ENCODE assay signal across 19 cellular contexts in genomic region chr10:4370376-4370775, GRCh38.
"Had no signal": no experiment of that assay in that cellular context is flagged by ENCODE, and none has a peak within 500 bp of the region (broad histone marks: within the 10 kb centered on the region; RNA-seq: fewer than 3 reads in every experiment).

No MANE protein-coding gene starts in this region.

- H3K4me1 Mint-ChIP-seq: activated CD4-positive, alpha-beta T cell treated with anti-CD3 and anti-CD28 coated beads, Interleukin-2, amount 10 ng/mL, durations not matched to agents 24 days and 14 days; memory B cell had no signal

- H3K36me3 ChIP-seq: neutrophil had no signal

- H3K9me3 Mint-ChIP-seq: activated naive CD4-positive, alpha-beta T cell treated with anti-CD3 and anti-CD28 coated beads for 36 hours; activated T-cell treated with anti-CD3 and anti-CD28 coated beads, Interleukin-2, amount 50 U/mL, for 4 hours; T-helper 1 cell treated with Interleukin-12 subunit alpha and Interleukin-12 subunit beta and Interleukin-4 antibody, amounts not matched to agents 30 μg/mL and 1 μg/mL, for 36 hours had no signal

- H3K27me3 Mint-ChIP-seq: memory B cell, naive B cell had no signal

- H3K9me3 ChIP-seq: mucosa of descending colon, neutrophil had no signal

- H2AFZ ChIP-seq: parathyroid adenoma had no signal

- H3K27ac ChIP-seq: neutrophil, parathyroid adenoma had no signal

- DNase-seq: activated CD4-positive, alpha-beta T cell treated with anti-CD3 and anti-CD28 coated beads, Interleukin-2, amount 10 ng/mL, durations not matched to agents 24 days and 14 days; activated CD8-positive, alpha-beta T cell treated with anti-CD3 and anti-CD28 coated beads, Interleukin-2, amount 10 ng/mL, durations not matched to agents 7 days and 5 days; activated naive CD4-positive, alpha-beta T cell treated with anti-CD3 and anti-CD28 coated beads for 36 hours; activated T-cell treated with anti-CD3 and anti-CD28 coated beads, Interleukin-2, amount 50 U/mL, for 4 hours; anterior cingulate cortex; dermis blood vessel endothelial cell; effector memory CD4-positive, alpha-beta T cell; foreskin melanocyte; head of caudate nucleus; mucosa of descending colon; naive B cell; stimulated activated CD4-positive, alpha-beta T cell treated with anti-CD3 and anti-CD28 coated beads, Interleukin-12 subunit alpha, Interleukin-12 subunit beta, amount 100 ng/mL, for 4 hours; stimulated activated CD4-positive, alpha-beta T cell treated with anti-CD3 and anti-CD28 coated beads, Interleukin-1b, Interleukin-23, amount 100 ng/mL, for 48 hours; stimulated activated CD8-positive, alpha-beta memory T cell treated with anti-CD3 and anti-CD28 coated beads, Interleukin-4, amount 100 ng/mL, for 48 hours; stimulated activated naive CD4-positive, alpha-beta T cell had no signal

- H3K27ac Mint-ChIP-seq: activated CD4-positive, alpha-beta T cell treated with anti-CD3 and anti-CD28 coated beads, Interleukin-2, amount 10 ng/mL, durations not matched to agents 24 days and 14 days; activated CD8-positive, alpha-beta T cell treated with anti-CD3 and anti-CD28 coated beads, Interleukin-2, amount 10 ng/mL, durations not matched to agents 7 days and 5 days; activated naive CD4-positive, alpha-beta T cell treated with anti-CD3 and anti-CD28 coated beads for 36 hours; memory B cell; T-helper 1 cell treated with Interleukin-12 subunit alpha and Interleukin-12 subunit beta and Interleukin-4 antibody, amounts not matched to agents 30 μg/mL and 1 μg/mL, for 36 hours had no signal

- H3K79me2 ChIP-seq: parathyroid adenoma had no signal

- H3K9ac ChIP-seq: parathyroid adenoma had no signal

- H3K4me3 Mint-ChIP-seq: activated CD4-positive, alpha-beta T cell treated with anti-CD3 and anti-CD28 coated beads, Interleukin-2, amount 10 ng/mL, durations not matched to agents 24 days and 14 days; activated CD8-positive, alpha-beta T cell treated with anti-CD3 and anti-CD28 coated beads, Interleukin-2, amount 10 ng/mL, durations not matched to agents 7 days and 5 days; activated naive CD4-positive, alpha-beta T cell treated with anti-CD3 and anti-CD28 coated beads for 36 hours; activated T-cell treated with anti-CD3 and anti-CD28 coated beads, Interleukin-2, amount 50 U/mL, for 4 hours; memory B cell; naive B cell; T-helper 1 cell treated with Interleukin-12 subunit alpha and Interleukin-12 subunit beta and Interleukin-4 antibody, amounts not matched to agents 30 μg/mL and 1 μg/mL, for 36 hours had no signal

- H3K36me3 Mint-ChIP-seq: memory B cell, naive B cell had no signal

- H3K4me1 ChIP-seq: parathyroid adenoma had no signal

- H3K4me3 ChIP-seq: mucosa of descending colon had no signal

- H3K27me3 ChIP-seq: neutrophil had no signal

- ATAC-seq: activated CD8-positive, alpha-beta T cell treated with anti-CD3 and anti-CD28 coated beads, Interleukin-2, amount 10 ng/mL, durations not matched to agents 7 days and 5 days; activated T-cell treated with anti-CD3 and anti-CD28 coated beads, Interleukin-2, amount 50 U/mL, for 4 hours; mucosa of descending colon had no signal
